In genomic region chr5:45890441-45891080, GRCh38 we compare ENCODE assay signal across 6 cellular contexts.
DNase-seq lines count a peak whose midpoint lies in the region; ATAC-seq, FAIRE-seq and TF ChIP-seq lines count a peak whose summit lies in the region.
"Not testable (repeated sequence)": the region's sequence is repeated elsewhere in the genome, so short reads cannot be mapped to it uniquely, and the experiment has no call there.

No MANE protein-coding gene starts in this region.

- H3K36me3 ChIP-seq in SK-N-SH (replicated peaks in 1 of 2; ENCODE audit: control insufficient read depth in 1 of 2, insufficient read depth in 2 of 2, low read length in 1 of 2); kidney (ENCODE audit: control insufficient read depth in 1 of 2, insufficient read depth in 2 of 2, low read length in 2 of 2): not testable (repeated sequence)

- not testable (repeated sequence) for H3K27ac Mint-ChIP-seq in stimulated activated naive CD8-positive, alpha-beta T cell treated with anti-CD3 and anti-CD28 coated beads, Interleukin-15, amount 100 ng/mL, for 72 hours

- TF ChIP-seq EP300 in SK-N-SH (IDR thresholded peaks at IDR 0.05; ENCODE audit: borderline replicate concordance in 1 of 2, low read depth in 1 of 2, low read length in 1 of 2), result not testable (repeated sequence)

- H3K4me3 Mint-ChIP-seq in stimulated activated naive CD8-positive, alpha-beta T cell treated with anti-CD3 and anti-CD28 coated beads, Interleukin-15, amount 100 ng/mL, for 72 hours, result not testable (repeated sequence)

- POLR2A ChIA-PET in SK-N-SH (lab: Yijun Ruan, JAX), result not testable (repeated sequence)

- DNase-seq in SK-N-SH, result peak; percentile 0
- DNase-seq in activated gamma-delta T cell (lab: John Stamatoyannopoulos, UW), result peak; percentile 9
- peak; percentile 20 for DNase-seq in left cardiac atrium
- DNase-seq in kidney, result peak; percentile 49
- DNase-seq in posterior vena cava (ENCODE audit: low spot score), result peak; percentile 64
- not testable (repeated sequence) for DNase-seq in stimulated activated naive CD8-positive, alpha-beta T cell treated with anti-CD3 and anti-CD28 coated beads, Interleukin-15, amount 100 ng/mL, for 72 hours

- not testable (repeated sequence) for H3K27me3 ChIP-seq in SK-N-SH (ENCODE audit: insufficient read depth)

- not testable (repeated sequence) for TF ChIP-seq CTCF in SK-N-SH (IDR thresholded peaks at IDR 0.05); kidney (IDR thresholded peaks at IDR 0.05; ENCODE audit: borderline replicate concordance, extremely low read depth, insufficient read depth)

- H4K20me1 ChIP-seq in SK-N-SH (ENCODE audit: insufficient read depth), result not testable (repeated sequence)

- not testable (repeated sequence) for H3K27ac ChIP-seq in SK-N-SH (ENCODE audit: low read depth in 2 of 2, low read length in 1 of 2); kidney (ENCODE audit: low read depth in 2 of 2, low read length in 2 of 2)

- TF ChIP-seq RAD21 in SK-N-SH (IDR thresholded peaks at IDR 0.05; ENCODE audit: low read length), result not testable (repeated sequence)

- H3K9ac ChIP-seq in SK-N-SH; kidney (ENCODE audit: low read length in 2 of 2): not testable (repeated sequence)

- H3K27me3 Mint-ChIP-seq in stimulated activated naive CD8-positive, alpha-beta T cell treated with anti-CD3 and anti-CD28 coated beads, Interleukin-15, amount 100 ng/mL, for 72 hours, result not testable (repeated sequence)

- CTCF ChIA-PET in SK-N-SH (lab: Yijun Ruan, JAX), result not testable (repeated sequence)

- 40% methylated on average over 1 of the region's 28 CpGs for WGBS in SK-N-SH (ENCODE audit: low lambda C conversion rate)

- H3K4me1 ChIP-seq in SK-N-SH (ENCODE audit: control insufficient read depth in 1 of 2, insufficient read depth in 2 of 2, low read depth in 1 of 2, low read length in 1 of 2); kidney (ENCODE audit: control insufficient read depth in 1 of 2, insufficient read depth in 1 of 2, low read depth in 1 of 2, low read length in 2 of 2): not testable (repeated sequence)

- not testable (repeated sequence) for H2AFZ ChIP-seq in SK-N-SH (ENCODE audit: low read depth)

- H3K9me2 ChIP-seq in SK-N-SH, result not testable (repeated sequence)

- H3K4me2 ChIP-seq in SK-N-SH, result not testable (repeated sequence)

- not testable (repeated sequence) for FAIRE-seq in kidney (lab: Jason Lieb, UNC)

- ATAC-seq in left cardiac atrium, result not testable (repeated sequence)
- peak; percentile 68 for ATAC-seq in stimulated activated naive CD8-positive, alpha-beta T cell treated with anti-CD3 and anti-CD28 coated beads, Interleukin-15, amount 100 ng/mL, for 72 hours

- intact Hi-C loops in left cardiac atrium (cut with DNase I); kidney (cut with DNase I); posterior vena cava (cut with DNase I): not testable (repeated sequence)

- H3K9me3 Mint-ChIP-seq in stimulated activated naive CD8-positive, alpha-beta T cell treated with anti-CD3 and anti-CD28 coated beads, Interleukin-15, amount 100 ng/mL, for 72 hours, result peaks cover 10 to 18% of the 10 kb centered on the region in 2 donors

- H3K9me3 ChIP-seq in SK-N-SH; kidney (ENCODE audit: control insufficient read depth in 1 of 2, low read length in 2 of 2): not testable (repeated sequence)

- not testable (repeated sequence) for H3F3A ChIP-seq in SK-N-SH (replicated peaks; ENCODE audit: insufficient read depth)

- H3K79me2 ChIP-seq in SK-N-SH (ENCODE audit: insufficient read depth), result not testable (repeated sequence)

- H3K4me3 ChIP-seq in SK-N-SH (ENCODE audit: low read depth in 2 of 2, low read length in 1 of 2); kidney (ENCODE audit: low read length in 2 of 2): not testable (repeated sequence)

- not testable (repeated sequence) for H3K4me1 Mint-ChIP-seq in stimulated activated naive CD8-positive, alpha-beta T cell treated with anti-CD3 and anti-CD28 coated beads, Interleukin-15, amount 100 ng/mL, for 72 hours
